ENCODE assay signal across 23 cellular contexts in the genomic region with DNA sequence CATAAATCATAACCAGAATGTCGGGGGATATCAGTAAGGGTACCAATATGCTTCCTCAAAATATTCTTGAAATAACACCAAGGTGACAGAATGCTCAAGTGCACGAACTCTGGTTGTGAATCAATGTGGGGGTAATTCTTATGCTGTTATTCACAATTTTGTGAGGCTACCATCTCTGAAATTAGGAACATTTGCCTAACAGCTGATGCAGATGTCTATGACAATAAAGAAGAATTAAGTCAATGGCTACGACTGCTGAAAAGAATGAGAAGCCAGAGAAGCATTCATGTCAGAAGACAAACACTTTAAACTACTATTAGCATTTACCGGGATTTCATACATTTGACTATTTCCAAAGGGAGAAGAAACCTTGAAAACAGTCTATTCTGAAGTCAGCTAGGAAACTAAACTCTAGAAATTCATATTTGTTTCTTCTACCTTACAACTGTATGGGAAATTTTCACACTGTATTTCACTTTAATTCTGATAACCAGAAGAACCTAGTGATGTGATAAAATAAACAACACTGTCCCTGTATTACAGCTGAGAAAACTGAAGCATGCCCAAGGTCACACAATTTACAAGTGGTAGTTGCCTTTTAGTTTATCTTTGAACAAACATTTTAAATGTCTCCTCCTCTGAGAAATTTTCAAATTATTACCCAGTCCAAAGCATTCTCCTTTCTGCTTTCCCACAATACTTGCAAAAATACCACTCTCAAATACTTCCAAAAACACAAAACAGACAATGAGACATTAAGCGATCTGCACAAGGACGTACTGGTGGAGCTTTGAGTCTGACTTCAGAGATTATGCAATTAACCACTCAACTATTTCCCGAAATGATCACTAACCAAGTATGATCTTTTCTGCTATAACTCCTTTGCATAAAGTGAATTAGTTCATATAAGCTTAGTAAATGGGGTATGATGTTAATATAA. TPM values are rescaled to one million over a fixed set of nuclear protein-coding genes. Genes with fewer than 3 reads are reported as not detected.
DNase-seq lines count a peak whose midpoint lies in the region; ATAC-seq, FAIRE-seq and TF ChIP-seq lines count a peak whose summit lies in the region.
"Had no signal": no experiment of that assay in that cellular context is flagged by ENCODE, and none has a peak within 500 bp of the region (broad histone marks: within the 10 kb centered on the region; RNA-seq: fewer than 3 reads in every experiment).

No MANE protein-coding gene starts in this region.

- no peak for FAIRE-seq in HepG2 (lab: Jason Lieb, UNC)

- peaks cover 13% of the 10 kb centered on the region; the same call in 1 of the 2 replicates for H3K4me1 ChIP-seq in HepG2 (ENCODE audit: insufficient read depth, low read length)
- H3K4me1 ChIP-seq: SJSA1 had no signal

- BruUV-seq in HepG2 (replicated peaks; lab: Mats Ljungman, UMichigan) = no TSS peak

- no peaks in the 10 kb centered on the region for H3K36me3 ChIP-seq in HepG2 (replicated peaks in 1 of 2; ENCODE audit: control insufficient read depth in 1 of 2, insufficient read depth in 2 of 2, low read length in 2 of 2)
- H3K36me3 ChIP-seq: SJSA1, thyroid gland had no signal

- in situ Hi-C loops in HepG2 (cut with HindIII; ENCODE audit: extremely low pct_ligation_motif_present, low pct_unique_long_range_greater_than_20kb) = no loop called here

- H3K9me3 Mint-ChIP-seq in T-cell = peaks cover 0 to 3% (median 0%) of the 10 kb centered on the region in 3 donors

- H3K4me1 Mint-ChIP-seq in T-cell = peaks cover 0 to 5% (median 4%) of the 10 kb centered on the region in 3 donors

- POLR2A ChIA-PET in HepG2 (lab: Yijun Ruan, JAX) (no interaction called here), T-cell (lab: Charles Lee) (no interaction called here)

- H3K79me2 ChIP-seq in HepG2 (ENCODE audit: insufficient read depth, low read length) = peaks cover 5% of the 10 kb centered on the region

- H3K27me3 ChIP-seq in HepG2 (ENCODE audit: control insufficient read depth in 1 of 2, insufficient read depth in 2 of 2, low read length in 2 of 2) = no peaks in the 10 kb centered on the region; a peak in 1 of 5 replicates
- H3K27me3 ChIP-seq: SJSA1, thyroid gland had no signal

- H3K4me3 ChIP-seq in choroid plexus epithelial cell (ENCODE audit: low read depth, low read length) = no peak overlapping the region
- no peak overlapping the region for H3K4me3 ChIP-seq in HepG2 (replicated peaks in 1 of 3; ENCODE audit: insufficient read depth in 1 of 3, low read depth in 2 of 3, low read length in 3 of 3)
- H3K4me3 ChIP-seq: SJSA1, skin epidermis, thyroid gland had no signal

- DNase-seq in AML-193 (lab: John Stamatoyannopoulos, UW) (peak; percentile 27 to 36), LHCN-M2 (ENCODE audit: low read depth) (peak; percentile 18), choroid plexus epithelial cell (ENCODE audit: low read depth) (peak; percentile 44), HepG2 (ENCODE audit: low spot score) (no peak), amniotic stem cell (lab: John Stamatoyannopoulos, UW) (no peak), T-cell (no peak)
- DNase-seq in effector CD4-positive, alpha-beta T cell = no peak
- DNase-seq: activated B cell treated with CpG ODN at 0.5 μM for 24 hours; activated CD4-positive, alpha-beta T cell treated with anti-CD3 and anti-CD28 coated beads, Interleukin-2, amount 50 U/mL, for 48 hours; activated effector memory CD4-positive, alpha-beta T cell treated with anti-CD3 and anti-CD28 coated beads, Interleukin-2, amount 50 U/mL, for 16 hours; amygdala; CD4-positive, alpha-beta memory T cell; dermis blood vessel endothelial cell; DMS79 treated with DMSO at 0.1 percent for 48 hours; foreskin melanocyte; HCEC 1CT; NCI-H146; NCI-H2171 treated with DMSO at 0.1 percent for 48 hours; stimulated activated naive CD4-positive, alpha-beta T cell; thyroid gland had no signal

- no peak overlapping the region for H3K4me2 ChIP-seq in HepG2 (ENCODE audit: low read depth, low read length)

- intact Hi-C loops in HepG2 (cut with micrococcal nuclease; ENCODE audit: unreplicated experiment) = no loop called here

- H4K20me1 ChIP-seq in HepG2 (ENCODE audit: insufficient read depth, low read length) = 0 out of 2 replicates have a peak, but pooled peaks cover 3% of the 10 kb centered on the region

- H3K4me3 Mint-ChIP-seq in T-cell = no peak overlapping the region
- H3K4me3 Mint-ChIP-seq: activated B cell treated with CpG ODN at 0.5 μM for 24 hours; CD4-positive, alpha-beta memory T cell had no signal

- TF ChIP-seq POLR2A in HepG2 (IDR thresholded peaks at IDR 0.05; ENCODE audit: insufficient read depth in 1 of 2, low read depth in 2 of 2, low read length in 2 of 2) = no peak

- TF ChIP-seq EP300 in HepG2 (IDR thresholded peaks at IDR 0.05; ENCODE audit: low read depth in 2 of 2, low read length in 2 of 2) (no peak), HepG2 (CRISPR knock-in tag; IDR thresholded peaks at IDR 0.05; ENCODE audit: borderline replicate concordance) (no peak)

- 94% methylated on average over 7 of the region's 7 CpGs for WGBS in HepG2 (ENCODE audit: low lambda C conversion rate)

- no peaks in the 10 kb centered on the region for H3K9me3 ChIP-seq in HepG2 (ENCODE audit: low read length)
- H3K9me3 ChIP-seq: SJSA1, thyroid gland had no signal

- no peak overlapping the region for H3K27ac Mint-ChIP-seq in T-cell
- H3K27ac Mint-ChIP-seq: activated B cell treated with CpG ODN at 0.5 μM for 24 hours; CD4-positive, alpha-beta memory T cell had no signal

- peaks cover 0 to 2% of the 10 kb centered on the region in 2 donors for H3K27me3 Mint-ChIP-seq in T-cell
- H3K27me3 Mint-ChIP-seq: activated B cell treated with CpG ODN at 0.5 μM for 24 hours had no signal

- no peak for TF ChIP-seq CTCF in choroid plexus epithelial cell (conservative IDR thresholded peaks at IDR 0.05; ENCODE audit: low read depth, low read length)
- TF ChIP-seq CTCF in HepG2 (CRISPR knock-in tag; IDR thresholded peaks at IDR 0.05) = no peak

- CTCF ChIA-PET in HepG2 (lab: Yijun Ruan, JAX; ENCODE audit: low intra/inter-chr PET ratio, low total read pairs) = no interaction called here
- CTCF ChIA-PET in T-cell (lab: Charles Lee) = no interaction called here

- H3K36me3 Mint-ChIP-seq in T-cell = no peaks in the 10 kb centered on the region
- H3K36me3 Mint-ChIP-seq: CD4-positive, alpha-beta memory T cell had no signal

- H2AFZ ChIP-seq in HepG2 (ENCODE audit: low read length) = no peak overlapping the region

- no peak overlapping the region for H3K27ac ChIP-seq in HepG2 (ENCODE audit: extremely low read length, insufficient read depth, low read length)
- H3K27ac ChIP-seq: SJSA1, thyroid gland had no signal

- no peak for TF ChIP-seq RAD21 in HepG2 (CRISPR knock-in tag; IDR thresholded peaks at IDR 0.05)

- ATAC-seq in HepG2 (no peak), GM21619 (IDR thresholded peaks at IDR 0.05; ENCODE audit: unreplicated experiment) (no peak), T-cell (replicated peaks in 1 of 4) (no peak)

- no peak overlapping the region for H3K9ac ChIP-seq in HepG2 (ENCODE audit: insufficient read depth, low read depth, low read length)

TF ChIP-seq in HepG2, 621 proteins besides CTCF, POLR2A, EP300 and RAD21:
- TF ChIP-seq MXD4 (CRISPR knock-in tag; IDR thresholded peaks at IDR 0.05) = no peak
- no peak for TF ChIP-seq FOXK2 (IDR thresholded peaks at IDR 0.05)
- no peak for TF ChIP-seq SMARCE1 (IDR thresholded peaks at IDR 0.05; ENCODE audit: borderline replicate concordance)
- TF ChIP-seq ZNF7 (CRISPR knock-in tag; IDR thresholded peaks at IDR 0.05) = no peak
- peak; percentile 14; the same call in 1 of the 2 replicates for TF ChIP-seq CEBPG (CRISPR knock-in tag; IDR thresholded peaks at IDR 0.05)

RNA-seq across cellular contexts. Expression of a gene that starts 18.0 kb away (rescaled TPM):
- total RNA-seq in LHCN-M2 (2014; rRNA removed) = 6.7 and 9.3 TPM in 2 replicates
- polyA plus RNA-seq in LHCN-M2 (2012) = 2.2 TPM
- total RNA-seq in HepG2 (2016; rRNA removed; fragmentation: Illumina TruSeq; extraction: Trizol) = 6.3 and 8.3 TPM in 2 replicates
- 21.8 and 24.5 TPM in 2 replicates for total RNA-seq in HepG2 (2016; cell fraction: cytosol; rRNA removed; fragmentation: Illumina TruSeq; extraction: Trizol; ENCODE audit: low read depth)
- total RNA-seq in HepG2 (2016; cell fraction: insoluble cytoplasmic fraction; rRNA removed; fragmentation: Illumina TruSeq; extraction: Trizol) = 7.2 and 8.3 TPM in 2 replicates
- 9.4 and 10.7 TPM in 2 replicates for total RNA-seq in HepG2 (2016; cell fraction: membrane; rRNA removed; fragmentation: Illumina TruSeq; extraction: Trizol)
- total RNA-seq in HepG2 (2016; cell fraction: nucleus; rRNA removed; fragmentation: Illumina TruSeq; extraction: Trizol) = 12.7 and 17.3 TPM in 2 replicates
- polyA plus RNA-seq in HepG2 (2011; rRNA removed) = 6.6 and 8.2 TPM in 2 replicates
- polyA plus RNA-seq in HepG2 (2011; cell fraction: cytosol; rRNA removed) = 5.4 and 5.7 TPM in 2 replicates
- polyA plus RNA-seq in HepG2 (2011; cell fraction: nucleus; rRNA removed) = 11.8 and 12.2 TPM in 2 replicates
- polyA plus RNA-seq in HepG2 (2012) = 4.1 and 5.0 TPM in 2 replicates
- 0.71 and 0.82 TPM in 2 replicates for polyA plus RNA-seq in HepG2 (2016; cell fraction: cytosol; fragmentation: Illumina TruSeq; extraction: Trizol; ENCODE audit: low read depth)
- 4.4 and 4.7 TPM in 2 replicates for polyA plus RNA-seq in HepG2 (2016; cell fraction: insoluble cytoplasmic fraction; fragmentation: Illumina TruSeq; extraction: Trizol; ENCODE audit: low read depth)
- polyA plus RNA-seq in HepG2 (2016; cell fraction: membrane; fragmentation: Illumina TruSeq; extraction: Trizol; ENCODE audit: low read depth) = 1.1 TPM in 2 replicates
- 10.0 and 10.5 TPM in 2 replicates for polyA plus RNA-seq in HepG2 (2016; cell fraction: nucleus; fragmentation: Illumina TruSeq; extraction: Trizol; ENCODE audit: insufficient read depth, low read depth)
- polyA minus RNA-seq in HepG2 (2011; rRNA and poly(A)+ RNA removed; ENCODE audit: low replicate concordance) = 8.1 and 27.5 TPM in 2 replicates
- 12.5 and 12.9 TPM in 2 replicates for polyA minus RNA-seq in HepG2 (2011; cell fraction: cytosol; rRNA and poly(A)+ RNA removed)
- 30.4 and 32.9 TPM in 2 replicates for polyA minus RNA-seq in HepG2 (2011; cell fraction: nucleus; rRNA and poly(A)+ RNA removed)
- 1 to 10 TPM; 4.4 to 7.8 (median 6.5) TPM for total RNA-seq in T-cell

Comparison
In these comparisons a context has a peak if more than half of its experiments do, and no peak if none do; other contexts are left out.
1. DNase-seq: peak in AML-193 (2 of 2), LHCN-M2 (single experiment) and choroid plexus epithelial cell (single experiment); none in HepG2 (single experiment), effector CD4-positive, alpha-beta T cell (single experiment), amniotic stem cell (single experiment) and T-cell (0 of 34).